Comparison of ENCODE assay signal across 1 cellular context in genomic region chr2:225465827-225466226, GRCh38.
TF ChIP-seq lines count a peak whose summit lies in the region.

No MANE protein-coding gene starts in this region.

TF ChIP-seq in WTC11, 78 proteins besides CTCF, POLR2A, EP300 and RAD21:
- no peak for TF ChIP-seq ERG (CRISPR knock-in tag; IDR thresholded peaks at IDR 0.05)
- TF ChIP-seq FOXP4 (CRISPR knock-in tag; IDR thresholded peaks at IDR 0.05) = peak; percentile 53; the same call in 1 of the 2 replicates
- peak; percentile 38; the same call in 1 of the 2 replicates for TF ChIP-seq USF2 (CRISPR knock-in tag; IDR thresholded peaks at IDR 0.05)
- peak; percentile 66; the same call in 1 of the 2 replicates for TF ChIP-seq MAX (CRISPR knock-in tag; IDR thresholded peaks at IDR 0.05)
- 0 out of 2 replicates have a peak, but pooled peaks have one; percentile 31 for TF ChIP-seq SP1 (CRISPR knock-in tag; conservative IDR thresholded peaks at IDR 0.05)
- TF ChIP-seq USF1 (CRISPR knock-in tag; IDR thresholded peaks at IDR 0.05) = peak; percentile 26; the same call in 1 of the 2 replicates
- TF ChIP-seq ZNF317 (CRISPR knock-in tag; IDR thresholded peaks at IDR 0.05; ENCODE audit: borderline replicate concordance, low read depth) = peak; percentile 68; the same call in 1 of the 2 replicates
- TF ChIP-seq ZNF396 (CRISPR knock-in tag; IDR thresholded peaks at IDR 0.05; ENCODE audit: borderline replicate concordance) = no peak
- TF ChIP-seq FOXK1 (CRISPR knock-in tag; IDR thresholded peaks at IDR 0.05) = 0 out of 2 replicates have a peak, but pooled peaks have one; percentile 27
- 0 out of 2 replicates have a peak, but pooled peaks have one; percentile 73 for TF ChIP-seq ZNF532 (CRISPR knock-in tag; IDR thresholded peaks at IDR 0.05; ENCODE audit: borderline replicate concordance)
TF ChIP-seq in WTC11: peak in this region for 8.
